ENCODE assay signal across 13 cellular contexts in genomic region chr6:13668291-13668928, GRCh38. TPM values are rescaled to one million over a fixed set of nuclear protein-coding genes. Genes with fewer than 3 reads are reported as not detected.
A peak's percentile ranks its signal among the peaks of the same experiment; 100 is the strongest.
DNase-seq lines count a peak whose midpoint lies in the region; ATAC-seq, FAIRE-seq and TF ChIP-seq lines count a peak whose summit lies in the region.
"Had no signal": no experiment of that assay in that cellular context is flagged by ENCODE, and none has a peak within 500 bp of the region (broad histone marks: within the 10 kb centered on the region; RNA-seq: fewer than 3 reads in every experiment).

No MANE protein-coding gene starts in this region.

- H3K27ac ChIP-seq in GM12878 (ENCODE audit: control insufficient read depth, insufficient read depth), result peak overlapping the region; percentile 52
- H3K27ac ChIP-seq: psoas muscle had no signal

- ATAC-seq in GM12878, result peak; percentile 89
- ATAC-seq: esophagus mucosa, psoas muscle had no signal

- no peak overlapping the region for H3K4me3 ChIP-seq in GM12878
- H3K4me3 ChIP-seq: psoas muscle had no signal

- SMC1A ChIA-PET in GM12878 (lab: Charles Lee; ENCODE audit: uncharacterized antibody, unreplicated experiment), result interaction anchor here (1.1 to 5.4 kb wide), 4 partner anchors 12 to 52 kb away, joined by 3 to 32 read pairs (median 5); no protein-coding TSS in a partner anchor

- in situ Hi-C loops in GM12878 (cut with MboI), result no loop called here

- no peaks in the 10 kb centered on the region for H3K27me3 ChIP-seq in GM12878 (replicated peaks in 1 of 2; ENCODE audit: control insufficient read depth in 2 of 2, insufficient read depth in 2 of 2, low read length in 1 of 2)

- H4K20me1 ChIP-seq in GM12878 (ENCODE audit: control insufficient read depth, insufficient read depth), result no peaks in the 10 kb centered on the region

- intact Hi-C loops in GM12878 (cut with micrococcal nuclease; ENCODE audit: unreplicated experiment), result no loop called here

- H3K27ac Mint-ChIP-seq in activated naive CD4-positive, alpha-beta T cell treated with anti-CD3 and anti-CD28 coated beads, Interleukin-2, amount 10 ng/mL, durations not matched to agents 7 days and 5 days, result peak overlapping the region; percentile 3
- peak overlapping the region; percentile 85 for H3K27ac Mint-ChIP-seq in type B pancreatic cell
- H3K27ac Mint-ChIP-seq: B cell had no signal

- no peak overlapping the region for H2AFZ ChIP-seq in GM12878 (ENCODE audit: control insufficient read depth, low read depth, low read length)

- FAIRE-seq in GM12878 (lab: Jason Lieb, UNC), result peak; percentile 35

- TF ChIP-seq RAD21 in GM12878 (IDR thresholded peaks at IDR 0.05; ENCODE audit: insufficient read depth, low read depth, low read length), result no peak

- RAD21 ChIA-PET in GM12878 (lab: Charles Lee; ENCODE audit: unreplicated experiment), result interaction anchor here (1.0 to 1.3 kb wide), 2 partner anchors 41 to 126 kb away, joined by 3 to 4 read pairs; no protein-coding TSS in a partner anchor

- H3K4me1 Mint-ChIP-seq in activated naive CD4-positive, alpha-beta T cell treated with anti-CD3 and anti-CD28 coated beads, Interleukin-2, amount 10 ng/mL, durations not matched to agents 7 days and 5 days, result peaks cover 63% of the 10 kb centered on the region
- peaks cover 15% of the 10 kb centered on the region for H3K4me1 Mint-ChIP-seq in type B pancreatic cell (ENCODE audit: unreplicated experiment)

- WGBS in GM12878 (ENCODE audit: insufficient coverage, insufficient replicate concordance, low lambda C conversion rate, missing lambda C conversion rate), result 13% methylated on average over 2 of the region's 2 CpGs

- peaks cover 3% of the 10 kb centered on the region for H3K9me3 Mint-ChIP-seq in activated naive CD4-positive, alpha-beta T cell treated with anti-CD3 and anti-CD28 coated beads, Interleukin-2, amount 10 ng/mL, durations not matched to agents 7 days and 5 days
- peaks cover 9% of the 10 kb centered on the region for H3K9me3 Mint-ChIP-seq in type B pancreatic cell

- no peak overlapping the region for H3K4me3 Mint-ChIP-seq in activated naive CD4-positive, alpha-beta T cell treated with anti-CD3 and anti-CD28 coated beads, Interleukin-2, amount 10 ng/mL, durations not matched to agents 7 days and 5 days
- H3K4me3 Mint-ChIP-seq in type B pancreatic cell, result peak overlapping the region; percentile 40
- H3K4me3 Mint-ChIP-seq: B cell had no signal

- TF ChIP-seq POLR2A in GM12878 (IDR thresholded peaks at IDR 0.05; ENCODE audit: low read depth, low read length), result no peak

- no peak for DNase-seq in activated naive CD4-positive, alpha-beta T cell treated with anti-CD3 and anti-CD28 coated beads, Interleukin-2, amount 10 ng/mL, durations not matched to agents 7 days and 5 days
- no peak for DNase-seq in activated naive CD4-positive, alpha-beta T cell treated with Interleukin-2 at 50 U/mL for 16 hours
- DNase-seq in LoVo (ENCODE audit: low spot score), result peak; percentile 8
- DNase-seq in GM12878 (ENCODE audit: low read depth, low spot score), result peak; percentile 49
- DNase-seq in type B pancreatic cell (ENCODE audit: extremely low spot score, unreplicated experiment), result no peak
- no peak for DNase-seq in DMS 273 (lab: John Stamatoyannopoulos, UW; ENCODE audit: unreplicated experiment)
- no peak for DNase-seq in GM19238 (ENCODE audit: insufficient read length, low spot score)
- no peak for DNase-seq in NCI-H1048 (lab: John Stamatoyannopoulos, UW)
- DNase-seq: amniotic stem cell, NCI-H774, psoas muscle had no signal

- no peak overlapping the region for H3K9ac ChIP-seq in GM12878 (ENCODE audit: control insufficient read depth, insufficient read depth, low read length)

- H3K4me2 ChIP-seq in GM12878 (ENCODE audit: control insufficient read depth, insufficient read depth), result peak overlapping the region; percentile 23; the same call in 1 of the 2 replicates

- no peak for TF ChIP-seq CTCF in GM12878 (IDR thresholded peaks at IDR 0.05 in 2 of 3, conservative IDR thresholded peaks at IDR 0.05 in 1 of 3; ENCODE audit: control insufficient read depth in 2 of 3, extremely low read depth in 1 of 3, insufficient read depth in 1 of 3, low read depth in 3 of 3, low read length in 3 of 3)
- no peak for TF ChIP-seq CTCF in type B pancreatic cell (conservative IDR thresholded peaks at IDR 0.05)

- peaks cover 22% of the 10 kb centered on the region for H3K36me3 Mint-ChIP-seq in activated naive CD4-positive, alpha-beta T cell treated with anti-CD3 and anti-CD28 coated beads, Interleukin-2, amount 10 ng/mL, durations not matched to agents 7 days and 5 days
- peaks cover 23% of the 10 kb centered on the region for H3K36me3 Mint-ChIP-seq in type B pancreatic cell

- H3K79me2 ChIP-seq in GM12878 (ENCODE audit: control insufficient read depth, insufficient read depth, low read length), result peaks cover 56% of the 10 kb centered on the region

- no TSS peak for BruUV-seq in GM12878 (replicated peaks; lab: Mats Ljungman, UMichigan)

- H3K36me3 ChIP-seq in GM12878 (ENCODE audit: control insufficient read depth in 2 of 2, insufficient read depth in 2 of 2, low read length in 1 of 2), result no peaks in the 10 kb centered on the region

- CTCF ChIA-PET in activated naive CD4-positive, alpha-beta T cell treated with anti-CD3 and anti-CD28 coated beads, Interleukin-2, amount 10 ng/mL, durations not matched to agents 7 days and 5 days (lab: Charles Lee), result no interaction called here
- CTCF ChIA-PET in GM12878 (lab: Yijun Ruan, JAX), result interaction anchor here (0.6 to 1.6 kb wide), 3 partner anchors 52 to 481 kb away, joined by 3 to 4 read pairs (median 3); partner anchors contain the start of gene NOL7

- TF ChIP-seq EP300 in GM12878 (IDR thresholded peaks at IDR 0.05; ENCODE audit: borderline replicate concordance in 1 of 2, control insufficient read depth in 1 of 2, low read depth in 2 of 2, low read length in 2 of 2), result no peak

- H3K9me3 ChIP-seq in GM12878 (replicated peaks; ENCODE audit: control insufficient read depth, insufficient read depth, low read length), result no peaks in the 10 kb centered on the region; the same call in 1 of the 3 replicates
- H3K9me3 ChIP-seq: psoas muscle had no signal

- no peaks in the 10 kb centered on the region for H3K27me3 Mint-ChIP-seq in activated naive CD4-positive, alpha-beta T cell treated with anti-CD3 and anti-CD28 coated beads, Interleukin-2, amount 10 ng/mL, durations not matched to agents 7 days and 5 days
- no peaks in the 10 kb centered on the region for H3K27me3 Mint-ChIP-seq in type B pancreatic cell
- H3K27me3 Mint-ChIP-seq: B cell had no signal

- 0 out of 2 replicates have a peak, but pooled peaks cover 3% of the 10 kb centered on the region for H3K4me1 ChIP-seq in GM12878 (ENCODE audit: control insufficient read depth, insufficient read depth, low read length)

- POLR2A ChIA-PET in GM12878 (lab: Charles Lee), result interaction anchor here (0.5 to 1.2 kb wide), 2 partner anchors 12 to 37 kb away, joined by 3 read pairs; no protein-coding TSS in a partner anchor

TF ChIP-seq in GM12878, 131 proteins besides CTCF, POLR2A, EP300 and RAD21 (continues in another document):
- TF ChIP-seq SMAD1 (IDR thresholded peaks at IDR 0.05; ENCODE audit: low read depth, partially characterized antibody) (no peak), NR2F1 (conservative IDR thresholded peaks at IDR 0.05) (peak; percentile 37; the same call in 1 of the 2 replicates), BHLHE40 (IDR thresholded peaks at IDR 0.05; ENCODE audit: borderline replicate concordance in 1 of 2, low read depth in 2 of 2, low read length in 1 of 2) (no peak), LARP7 (IDR thresholded peaks at IDR 0.05) (no peak), JUNB (IDR thresholded peaks at IDR 0.05) (peak; percentile 23; the same call in 1 of the 2 replicates), BACH1 (IDR thresholded peaks at IDR 0.05; ENCODE audit: borderline replicate concordance) (peak; percentile 90; the same call in 1 of the 2 replicates)

RNA-seq across cellular contexts. Expression of gene RANBP9, which starts 43.2 kb away (rescaled TPM):
- 18.2 and 18.7 TPM in 2 replicates for total RNA-seq in GM12878 (2013; cell fraction: nucleolus; rRNA removed)
- total RNA-seq in GM12878 (2014; rRNA removed) (11.3 and 12.9 TPM in 2 replicates), GM12878 (2014; rRNA removed; fragmentation: Illumina TruSeq; extraction: Trizol) (22.5 TPM in 2 replicates), GM12878 (2021) (28.5 and 28.7 TPM in 2 replicates), type B pancreatic cell (ENCODE audit: low replicate concordance) (40.4 and 43.4 TPM in 2 replicates)
- polyA plus RNA-seq in GM12878 (2011; ENCODE audit: low read depth), result 17.2 TPM
- polyA plus RNA-seq in GM12878 (2011; rRNA removed) (21.5 and 32.7 TPM in 2 replicates), GM12878 (2014; fragmentation: Illumina TruSeq; extraction: Trizol) (43.1 and 44.2 TPM in 2 replicates), GM12878 (2014; fragmentation: Nextera tagmentation; extraction: Ambion mirVana) (10 to 100 TPM in 1 of 2 experiments, 1 to 10 TPM in 1; 8.2 to 10.8 TPM), GM12878 (2014; rRNA removed) (15.7 and 21.1 TPM in 2 replicates), GM12878 (2016; fragmentation: Nextera tagmentation; extraction: Ambion mirVana) (1 to 10 TPM; 3.7 to 5.0 TPM)
- 15.0 and 15.3 TPM in 2 replicates for polyA plus RNA-seq in GM12878 (2011; cell fraction: cytosol; rRNA removed)
- 17.3 and 21.5 TPM in 2 replicates for polyA plus RNA-seq in GM12878 (2011; cell fraction: nucleus; rRNA removed)
- 23.4 and 27.1 TPM in 2 replicates for polyA plus RNA-seq in GM12878 (2012)
- polyA minus RNA-seq in GM12878 (2011; rRNA and poly(A)+ RNA removed), result 16.4 and 27.4 TPM in 2 replicates
- 10.7 and 14.2 TPM in 2 replicates for polyA minus RNA-seq in GM12878 (2011; cell fraction: cytosol; rRNA and poly(A)+ RNA removed)
- 6.4 and 12.8 TPM in 2 replicates for polyA minus RNA-seq in GM12878 (2011; cell fraction: nucleus; rRNA and poly(A)+ RNA removed)

RNA-seq across cellular contexts. Expression of gene NOL7, which starts 53.3 kb away (rescaled TPM):
- 19.6 and 24.1 TPM in 2 replicates for total RNA-seq in GM12878 (2013; cell fraction: nucleolus; rRNA removed)
- total RNA-seq in GM12878 (2014; rRNA removed) (75.6 and 79.8 TPM in 2 replicates), GM12878 (2014; rRNA removed; fragmentation: Illumina TruSeq; extraction: Trizol) (102 and 103 TPM in 2 replicates), GM12878 (2021) (80.1 and 86.2 TPM in 2 replicates), type B pancreatic cell (ENCODE audit: low replicate concordance) (53.8 and 55.1 TPM in 2 replicates)
- polyA plus RNA-seq in GM12878 (2011; ENCODE audit: low read depth), result 33.9 TPM
- polyA plus RNA-seq in GM12878 (2011; rRNA removed) (34.6 and 59.2 TPM in 2 replicates), GM12878 (2014; fragmentation: Illumina TruSeq; extraction: Trizol) (101 and 110 TPM in 2 replicates), GM12878 (2014; fragmentation: Nextera tagmentation; extraction: Ambion mirVana) (10 to 100 TPM; 12.2 to 31.2 TPM), GM12878 (2014; rRNA removed) (86.3 and 86.9 TPM in 2 replicates), GM12878 (2016; fragmentation: Nextera tagmentation; extraction: Ambion mirVana) (100 to 1,000 TPM; 218 to 222 TPM)
- 26.7 and 34.1 TPM in 2 replicates for polyA plus RNA-seq in GM12878 (2011; cell fraction: cytosol; rRNA removed)
- 18.7 and 25.9 TPM in 2 replicates for polyA plus RNA-seq in GM12878 (2011; cell fraction: nucleus; rRNA removed)
- polyA plus RNA-seq in GM12878 (2012), result 56.2 and 65.5 TPM in 2 replicates
- polyA minus RNA-seq in GM12878 (2011; rRNA and poly(A)+ RNA removed), result 3.4 and 5.5 TPM in 2 replicates
- 8.8 and 9.9 TPM in 2 replicates for polyA minus RNA-seq in GM12878 (2011; cell fraction: cytosol; rRNA and poly(A)+ RNA removed)
- 8.1 and 14.2 TPM in 2 replicates for polyA minus RNA-seq in GM12878 (2011; cell fraction: nucleus; rRNA and poly(A)+ RNA removed)

Comparison
In these comparisons a context has a peak if more than half of its experiments do, and no peak if none do; other contexts are left out.
1. DNase-seq: peak in LoVo (single experiment) and GM12878 (single experiment); none in activated naive CD4-positive, alpha-beta T cell treated with anti-CD3 and anti-CD28 coated beads, Interleukin-2, amount 10 ng/mL, durations not matched to agents 7 days and 5 days (single experiment), activated naive CD4-positive, alpha-beta T cell treated with Interleukin-2 at 50 U/mL for 16 hours (single experiment), type B pancreatic cell (single experiment), DMS 273 (single experiment), GM19238 (single experiment) and NCI-H1048 (single experiment).